Comparison of ENCODE assay signal across 11 cellular contexts in genomic region chrX:130083107-130083490, GRCh38. TPM values are rescaled to one million over a fixed set of nuclear protein-coding genes. Genes with fewer than 3 reads are reported as not detected.
DNase-seq lines count a peak whose midpoint lies in the region; ATAC-seq and TF ChIP-seq lines count a peak whose summit lies in the region.
"Had no signal": no experiment of that assay in that cellular context is flagged by ENCODE, and none has a peak within 500 bp of the region (broad histone marks: within the 10 kb centered on the region; RNA-seq: fewer than 3 reads in every experiment).

No MANE protein-coding gene starts in this region.

- H3K36me3 ChIP-seq in OCI-LY7 (ENCODE audit: insufficient read depth, low read length) = peaks cover 7% of the 10 kb centered on the region; the same call in 1 of the 2 replicates
- H3K36me3 ChIP-seq in esophagus muscularis mucosa = no peaks in the 10 kb centered on the region
- no peaks in the 10 kb centered on the region for H3K36me3 ChIP-seq in thyroid gland
- H3K36me3 ChIP-seq in MG63 = no peaks in the 10 kb centered on the region
- H3K36me3 ChIP-seq: left lung had no signal

- no peaks in the 10 kb centered on the region for H3K27me3 ChIP-seq in esophagus muscularis mucosa
- no peaks in the 10 kb centered on the region for H3K27me3 ChIP-seq in thyroid gland
- no peaks in the 10 kb centered on the region for H3K27me3 ChIP-seq in MG63
- H3K27me3 ChIP-seq: left lung had no signal

- TF ChIP-seq EP300 in esophagus muscularis mucosa (IDR thresholded peaks at IDR 0.05) = no peak

- H3K9me3 ChIP-seq in OCI-LY7 (ENCODE audit: low read length) = no peaks in the 10 kb centered on the region
- no peaks in the 10 kb centered on the region for H3K9me3 ChIP-seq in esophagus muscularis mucosa
- H3K9me3 ChIP-seq in thyroid gland = no peaks in the 10 kb centered on the region
- H3K9me3 ChIP-seq in MG63 = no peaks in the 10 kb centered on the region
- H3K9me3 ChIP-seq: left lung had no signal

- H3K4me3 ChIP-seq in OCI-LY7 (ENCODE audit: low read depth, low read length, poor library complexity, severe bottlenecking) (peak overlapping the region; percentile 58), esophagus muscularis mucosa (no peak overlapping the region), thyroid gland (replicated peaks in 1 of 3) (no peak overlapping the region), MG63 (no peak overlapping the region)
- H3K4me3 ChIP-seq: left lung had no signal

- no peak for ATAC-seq in stimulated activated memory B cell treated with anti-CD40 and anti-IgM and Interleukin-4, amounts not matched to agents 10 μg/mL and 1 μg/mL and 100 μg/mL, for 72 hours

- intact Hi-C loops in activated CD4-positive, alpha-beta T cell treated with anti-CD3 and anti-CD28 coated beads, Interleukin-2, amount 10 ng/mL, durations not matched to agents 24 days and 14 days (cut with micrococcal nuclease) = loop anchor here (2.0 kb wide), 1 partner anchor 90 kb away; no protein-coding TSS in a partner anchor
- intact Hi-C loops in OCI-LY7 (cut with micrococcal nuclease; ENCODE audit: unreplicated experiment) (loop anchor here (2.0 to 10.0 kb wide), 2 partner anchors 84 to 308 kb away; partner anchors contain the start of gene SASH3), esophagus muscularis mucosa (cut with DNase I) (loop anchor here (5.0 kb wide), 1 partner anchor 39 kb away; no protein-coding TSS in a partner anchor), thyroid gland (cut with DNase I) (loop anchor here (5.0 kb wide), 1 partner anchor 109 kb away; no protein-coding TSS in a partner anchor), posterior vena cava (cut with DNase I) (no loop called here)

- no peaks in the 10 kb centered on the region for H4K20me1 ChIP-seq in OCI-LY7 (ENCODE audit: insufficient read depth, low read length)

- CTCF ChIA-PET in OCI-LY7 (lab: Charles Lee; ENCODE audit: unreplicated experiment) = no interaction called here

- H3K27ac Mint-ChIP-seq in activated CD4-positive, alpha-beta T cell treated with anti-CD3 and anti-CD28 coated beads, Interleukin-2, amount 10 ng/mL, durations not matched to agents 24 days and 14 days = peak overlapping the region; percentile 93
- H3K27ac Mint-ChIP-seq in stimulated activated memory B cell treated with anti-CD40 and anti-IgM and Interleukin-4, amounts not matched to agents 10 μg/mL and 1 μg/mL and 100 μg/mL, for 72 hours = peak overlapping the region; percentile 96

- H3K27me3 Mint-ChIP-seq in activated CD4-positive, alpha-beta T cell treated with anti-CD3 and anti-CD28 coated beads, Interleukin-2, amount 10 ng/mL, durations not matched to agents 24 days and 14 days = no peaks in the 10 kb centered on the region
- no peaks in the 10 kb centered on the region for H3K27me3 Mint-ChIP-seq in stimulated activated memory B cell treated with anti-CD40 and anti-IgM and Interleukin-4, amounts not matched to agents 10 μg/mL and 1 μg/mL and 100 μg/mL, for 72 hours

- H3K36me3 Mint-ChIP-seq in activated CD4-positive, alpha-beta T cell treated with anti-CD3 and anti-CD28 coated beads, Interleukin-2, amount 10 ng/mL, durations not matched to agents 24 days and 14 days (ENCODE audit: low read depth) = peaks cover 10% of the 10 kb centered on the region
- H3K36me3 Mint-ChIP-seq in stimulated activated memory B cell treated with anti-CD40 and anti-IgM and Interleukin-4, amounts not matched to agents 10 μg/mL and 1 μg/mL and 100 μg/mL, for 72 hours = peaks cover 5% of the 10 kb centered on the region

- WGBS in esophagus muscularis mucosa = 74% methylated on average over 6 of the region's 7 CpGs
- WGBS in thyroid gland, 2 donors = 73% methylated on average over 2 of the region's 7 CpGs; no CpG with 5 or more reads in 1 of the 2 donors

- no TSS peak for BruUV-seq in OCI-LY7 (replicated peaks; lab: Mats Ljungman, UMichigan)

- peaks cover 36% of the 10 kb centered on the region; the same call in 1 of the 2 replicates for H3K79me2 ChIP-seq in OCI-LY7 (ENCODE audit: insufficient read depth, low read depth, low read length)

- no peak overlapping the region for H2AFZ ChIP-seq in OCI-LY7 (ENCODE audit: low read length)

- no peaks in the 10 kb centered on the region for H3K9me3 Mint-ChIP-seq in activated CD4-positive, alpha-beta T cell treated with anti-CD3 and anti-CD28 coated beads, Interleukin-2, amount 10 ng/mL, durations not matched to agents 24 days and 14 days
- no peaks in the 10 kb centered on the region for H3K9me3 Mint-ChIP-seq in stimulated activated memory B cell treated with anti-CD40 and anti-IgM and Interleukin-4, amounts not matched to agents 10 μg/mL and 1 μg/mL and 100 μg/mL, for 72 hours

- peak overlapping the region; percentile 84 for H3K4me2 ChIP-seq in OCI-LY7 (ENCODE audit: low read length)

- H3K4me1 ChIP-seq in OCI-LY7 (ENCODE audit: insufficient read depth, low read length, poor library complexity, severe bottlenecking) = peaks cover 69% of the 10 kb centered on the region
- peaks cover 10 to 27% (median 20%) of the 10 kb centered on the region in 4 donors for H3K4me1 ChIP-seq in esophagus muscularis mucosa
- H3K4me1 ChIP-seq in thyroid gland = peaks cover 0 to 11% of the 10 kb centered on the region in 2 donors

- POLR2A ChIA-PET in OCI-LY7 (lab: Charles Lee) = interaction anchor here (1.9 kb wide), 1 partner anchor 26 kb away, joined by 12 read pairs; the partner anchor contains the start of gene ELF4

- no peak for TF ChIP-seq POLR2A in esophagus muscularis mucosa (IDR thresholded peaks at IDR 0.05; ENCODE audit: low read depth)
- TF ChIP-seq POLR2A in thyroid gland (IDR thresholded peaks at IDR 0.05) = no peak

- H3K27ac ChIP-seq in OCI-LY7 (ENCODE audit: low read depth, low read length, poor library complexity, severe bottlenecking) (peak overlapping the region; percentile 93), esophagus muscularis mucosa (replicated peaks in 1 of 4) (peak overlapping the region; percentile 22 to 44 (median 35)), thyroid gland (no peak overlapping the region)

- no peak for DNase-seq in activated CD4-positive, alpha-beta T cell treated with anti-CD3 and anti-CD28 coated beads, Interleukin-2, amount 10 ng/mL, durations not matched to agents 24 days and 14 days
- no peak for DNase-seq in activated CD4-positive, alpha-beta T cell treated with anti-CD3 and anti-CD28 coated beads, Interleukin-2, amount 50 U/mL, for 1 hour
- no peak for DNase-seq in OCI-LY7 (ENCODE audit: low spot score)
- no peak for DNase-seq in esophagus muscularis mucosa (ENCODE audit: extremely low spot score)
- DNase-seq in thyroid gland = no peak
- DNase-seq in posterior vena cava (ENCODE audit: low spot score) = no peak
- no peak for DNase-seq in MG63
- DNase-seq: activated CD8-positive, alpha-beta memory T cell treated with anti-CD3 and anti-CD28 coated beads for 24 hours; NCI-H446 treated with DMSO at 0.1 percent for 48 hours had no signal

- peaks cover 52% of the 10 kb centered on the region for H3K4me1 Mint-ChIP-seq in activated CD4-positive, alpha-beta T cell treated with anti-CD3 and anti-CD28 coated beads, Interleukin-2, amount 10 ng/mL, durations not matched to agents 24 days and 14 days
- H3K4me1 Mint-ChIP-seq in stimulated activated memory B cell treated with anti-CD40 and anti-IgM and Interleukin-4, amounts not matched to agents 10 μg/mL and 1 μg/mL and 100 μg/mL, for 72 hours = peaks cover 75% of the 10 kb centered on the region

- H3K4me3 Mint-ChIP-seq in activated CD4-positive, alpha-beta T cell treated with anti-CD3 and anti-CD28 coated beads, Interleukin-2, amount 10 ng/mL, durations not matched to agents 24 days and 14 days = peak overlapping the region; percentile 86
- H3K4me3 Mint-ChIP-seq in stimulated activated memory B cell treated with anti-CD40 and anti-IgM and Interleukin-4, amounts not matched to agents 10 μg/mL and 1 μg/mL and 100 μg/mL, for 72 hours = peak overlapping the region; percentile 72

- TF ChIP-seq CTCF in OCI-LY7 (conservative IDR thresholded peaks at IDR 0.05; ENCODE audit: low read length) (no peak), esophagus muscularis mucosa (IDR thresholded peaks at IDR 0.05) (no peak), thyroid gland (IDR thresholded peaks at IDR 0.05) (no peak)

- no peaks in the 10 kb centered on the region for H3K9me2 ChIP-seq in OCI-LY7 (ENCODE audit: insufficient read depth, low read length)

RNA-seq across cellular contexts. Expression of gene ELF4, which starts 27.2 kb away (rescaled TPM):
- total RNA-seq in activated CD4-positive, alpha-beta T cell treated with anti-CD3 and anti-CD28 coated beads, Interleukin-2, amount 10 ng/mL, durations not matched to agents 24 days and 14 days = 27.4 and 29.5 TPM in 2 replicates
- 13.4 and 15.0 TPM in 2 replicates for total RNA-seq in OCI-LY7 (2014; rRNA removed; shearing (Covaris generic))
- total RNA-seq in OCI-LY7 (2022) (24.9 and 27.3 TPM in 2 replicates), esophagus muscularis mucosa (1 to 10 TPM; 6.2 to 9.9 (median 9.4) TPM), thyroid gland (1 to 10 TPM; 2.6 to 6.3 (median 3.8) TPM), posterior vena cava (10 to 100 TPM; 13.6 to 13.8 TPM)
- 5.9 and 6.3 TPM in 2 replicates for total RNA-seq in MG63 (2014; rRNA removed; shearing (Covaris generic); ENCODE audit: low replicate concordance)

Comparison
In these comparisons a context has a peak if more than half of its experiments do, and no peak if none do; other contexts are left out.
1. H3K27ac ChIP-seq: peak in OCI-LY7 (single experiment) and esophagus muscularis mucosa (4 of 4); none in thyroid gland (0 of 3).
2. intact Hi-C loops: an anchor here in activated CD4-positive, alpha-beta T cell treated with anti-CD3 and anti-CD28 coated beads, Interleukin-2, amount 10 ng/mL, durations not matched to agents 24 days and 14 days (2.0 kb wide), OCI-LY7 (2.0 to 10.0 kb wide), esophagus muscularis mucosa (5.0 kb wide) and thyroid gland (5.0 kb wide); none called in posterior vena cava.